Comparison of ENCODE assay signal across 8 cellular contexts in the genomic region with DNA sequence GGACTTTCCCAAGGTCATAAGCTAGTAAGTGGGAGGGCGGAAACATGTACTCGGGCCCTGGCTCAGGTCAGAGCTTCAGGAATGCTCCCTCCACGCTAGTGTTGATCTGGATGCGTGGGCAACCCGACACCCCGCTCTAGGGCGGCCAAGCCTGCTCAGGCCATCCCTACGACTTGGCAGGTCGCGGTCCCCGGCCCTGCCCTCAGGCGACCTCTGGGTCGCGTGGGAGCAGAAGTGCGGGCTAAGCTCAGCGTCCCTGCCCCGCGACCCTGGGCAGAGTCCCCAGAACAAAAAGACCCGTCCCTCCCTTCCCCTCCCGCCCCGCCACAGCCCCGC. TPM values are rescaled to one million over a fixed set of nuclear protein-coding genes. Genes with fewer than 3 reads are reported as not detected.
DNase-seq lines count a peak whose midpoint lies in the region; ATAC-seq and TF ChIP-seq lines count a peak whose summit lies in the region.

No MANE protein-coding gene starts in this region.

- peak; percentile 37 to 39 for TF ChIP-seq POLR2A in heart left ventricle (IDR thresholded peaks at IDR 0.05)

- H3K36me3 ChIP-seq in heart left ventricle: peaks cover 0 to 4% (median 0%) of the 10 kb centered on the region in 9 donors

- peak overlapping the region; percentile 29 to 100 (median 88) for H3K4me3 ChIP-seq in heart left ventricle

- intact Hi-C loops in Calu3 (cut with micrococcal nuclease; ENCODE audit: unreplicated experiment): no loop called here
- intact Hi-C loops in activated T-helper 1 cell treated with anti-CD3 and anti-CD28 coated beads, Interleukin-12 subunit alpha, Interleukin-12 subunit beta, Interleukin-2, Interleukin-4 antibody, amounts not matched to agents 30 ng/mL and 10 ng/mL and 1 ng/mL, durations not matched to agents 14 hours and 24 hours and 36 hours (cut with micrococcal nuclease): loop anchor here (1.0 to 5.0 kb wide), 11 partner anchors 63 to 430 kb away; a partner anchor contains a TSS
- intact Hi-C loops in heart left ventricle (cut with DNase I): loop anchor here in 2 of 10 donors (1.0 to 5.0 kb wide), 2 partner anchors 95 to 289 kb away; a partner anchor contains a TSS

- peak overlapping the region; percentile 93 for H3K27ac Mint-ChIP-seq in Calu3 (ENCODE audit: unreplicated experiment)
- H3K27ac Mint-ChIP-seq in activated T-helper 1 cell treated with anti-CD3 and anti-CD28 coated beads, Interleukin-12 subunit alpha, Interleukin-12 subunit beta, Interleukin-2, Interleukin-4 antibody, amounts not matched to agents 30 ng/mL and 10 ng/mL and 1 ng/mL, durations not matched to agents 14 hours and 24 hours and 36 hours: no peak overlapping the region

- H3K27me3 ChIP-seq in heart left ventricle: no peaks in the 10 kb centered on the region

- peak overlapping the region; percentile 89 for H3K4me3 Mint-ChIP-seq in Calu3 (ENCODE audit: low read depth, unreplicated experiment)
- H3K4me3 Mint-ChIP-seq in activated T-helper 1 cell treated with anti-CD3 and anti-CD28 coated beads, Interleukin-12 subunit alpha, Interleukin-12 subunit beta, Interleukin-2, Interleukin-4 antibody, amounts not matched to agents 30 ng/mL and 10 ng/mL and 1 ng/mL, durations not matched to agents 14 hours and 24 hours and 36 hours: peak overlapping the region; percentile 85

- H3K27me3 Mint-ChIP-seq in Calu3 (ENCODE audit: unreplicated experiment): peaks cover 14% of the 10 kb centered on the region
- no peaks in the 10 kb centered on the region for H3K27me3 Mint-ChIP-seq in activated T-helper 1 cell treated with anti-CD3 and anti-CD28 coated beads, Interleukin-12 subunit alpha, Interleukin-12 subunit beta, Interleukin-2, Interleukin-4 antibody, amounts not matched to agents 30 ng/mL and 10 ng/mL and 1 ng/mL, durations not matched to agents 14 hours and 24 hours and 36 hours (ENCODE audit: insufficient read depth)

- H3K4me1 ChIP-seq in heart left ventricle: peaks cover 0 to 36% (median 25%) of the 10 kb centered on the region in 12 donors

- H3K9me3 Mint-ChIP-seq in Calu3 (ENCODE audit: low read depth, unreplicated experiment): no peaks in the 10 kb centered on the region
- H3K9me3 Mint-ChIP-seq in activated T-helper 1 cell treated with anti-CD3 and anti-CD28 coated beads, Interleukin-12 subunit alpha, Interleukin-12 subunit beta, Interleukin-2, Interleukin-4 antibody, amounts not matched to agents 30 ng/mL and 10 ng/mL and 1 ng/mL, durations not matched to agents 14 hours and 24 hours and 36 hours: no peaks in the 10 kb centered on the region

- H3K27ac ChIP-seq in heart left ventricle: peak overlapping the region; percentile 88 to 100 (median 97)

- peak; percentile 15 for ATAC-seq in GM19455 (IDR thresholded peaks at IDR 0.05; ENCODE audit: unreplicated experiment)
- peak; percentile 6 for ATAC-seq in HG03575 (IDR thresholded peaks at IDR 0.05; ENCODE audit: extremely low read depth, insufficient number of reproducible peaks, low FRiP score, unreplicated experiment)
- ATAC-seq in heart left ventricle: peak; percentile 45 to 77 (median 73)

- H3K9me3 ChIP-seq in heart left ventricle: no peaks in the 10 kb centered on the region

- TF ChIP-seq CTCF in Calu3 (IDR thresholded peaks at IDR 0.05; ENCODE audit: unreplicated experiment): no peak
- no peak for TF ChIP-seq CTCF in heart left ventricle (IDR thresholded peaks at IDR 0.05)

- WGBS in heart left ventricle, 4 donors: 1% methylated on average over 12 to 22 of the region's 22 CpGs

- CTCF ChIA-PET in Calu3 (lab: Charles Lee): interaction anchor here (0.6 to 2.6 kb wide), 8 partner anchors 14 to 1861 kb away, joined by 3 to 13 read pairs (median 6); a partner anchor contains a TSS

- no peak for DNase-seq in Calu3
- DNase-seq in activated T-helper 1 cell treated with anti-CD3 and anti-CD28 coated beads, Interleukin-12 subunit alpha, Interleukin-12 subunit beta, Interleukin-2, Interleukin-4 antibody, amounts not matched to agents 30 ng/mL and 10 ng/mL and 1 ng/mL, durations not matched to agents 14 hours and 24 hours and 36 hours (ENCODE audit: low spot score): no peak
- peak in 3 of 5 donors; percentile 87 to 90 (median 87) for DNase-seq in heart left ventricle
- peak; percentile 15 for DNase-seq in pulmonary artery endothelial cell (ENCODE audit: low read depth, low spot score)
- DNase-seq in foreskin melanocyte: no peak
- no peak for DNase-seq in ureter (ENCODE audit: low spot score)

- H3K36me3 Mint-ChIP-seq in Calu3 (ENCODE audit: insufficient read depth, unreplicated experiment): peaks cover 26% of the 10 kb centered on the region
- no peaks in the 10 kb centered on the region for H3K36me3 Mint-ChIP-seq in activated T-helper 1 cell treated with anti-CD3 and anti-CD28 coated beads, Interleukin-12 subunit alpha, Interleukin-12 subunit beta, Interleukin-2, Interleukin-4 antibody, amounts not matched to agents 30 ng/mL and 10 ng/mL and 1 ng/mL, durations not matched to agents 14 hours and 24 hours and 36 hours (ENCODE audit: low read depth)

- H3K4me1 Mint-ChIP-seq in Calu3 (ENCODE audit: low read depth, unreplicated experiment): peaks cover 8% of the 10 kb centered on the region
- H3K4me1 Mint-ChIP-seq in activated T-helper 1 cell treated with anti-CD3 and anti-CD28 coated beads, Interleukin-12 subunit alpha, Interleukin-12 subunit beta, Interleukin-2, Interleukin-4 antibody, amounts not matched to agents 30 ng/mL and 10 ng/mL and 1 ng/mL, durations not matched to agents 14 hours and 24 hours and 36 hours (ENCODE audit: low read depth): peaks cover 6% of the 10 kb centered on the region

- TSS peak; percentile 95 for BruUV-seq in Calu3 (replicated peaks; lab: Mats Ljungman, UMichigan)

RNA-seq across cellular contexts. Expression of a gene that starts 0.8 kb away (rescaled TPM):
- 4.6 and 6.3 TPM in 2 replicates for total RNA-seq in Calu3 (2022)
- total RNA-seq in activated T-helper 1 cell treated with anti-CD3 and anti-CD28 coated beads, Interleukin-12 subunit alpha, Interleukin-12 subunit beta, Interleukin-2, Interleukin-4 antibody, amounts not matched to agents 30 ng/mL and 10 ng/mL and 1 ng/mL, durations not matched to agents 14 hours and 24 hours and 36 hours: 1.6 and 2.1 TPM in 2 replicates
- total RNA-seq in heart left ventricle: 10 to 100 TPM in 8 of 9 donors, 1 to 10 TPM in 1; 7.2 to 35.3 (median 19.6) TPM
- 10 to 100 TPM in 1 of 2 donors, 1 to 10 TPM in 1; 9.9 to 15.8 TPM for polyA plus RNA-seq in heart left ventricle
- total RNA-seq in pulmonary artery endothelial cell: 2.7 and 4.0 TPM in 2 replicates
- 27.5 TPM for total RNA-seq in ureter

Comparison
In these comparisons a context has a peak if more than half of its experiments do, and no peak if none do; other contexts are left out.
1. DNase-seq: peak in heart left ventricle (3 of 5) and pulmonary artery endothelial cell (single experiment); none in Calu3 (single experiment), activated T-helper 1 cell treated with anti-CD3 and anti-CD28 coated beads, Interleukin-12 subunit alpha, Interleukin-12 subunit beta, Interleukin-2, Interleukin-4 antibody, amounts not matched to agents 30 ng/mL and 10 ng/mL and 1 ng/mL, durations not matched to agents 14 hours and 24 hours and 36 hours (single experiment), foreskin melanocyte (single experiment) and ureter (single experiment).
2. ATAC-seq: peak in every context shown above with its lines; median percentile 73 in heart left ventricle; 15 in GM19455; 6 in HG03575.